Comparison of ENCODE assay signal across 8 cellular contexts in genomic region chr1:234611799-234612351, GRCh38. TPM values are rescaled to one million over a fixed set of nuclear protein-coding genes. Genes with fewer than 3 reads are reported as not detected.
DNase-seq lines count a peak whose midpoint lies in the region; ATAC-seq and TF ChIP-seq lines count a peak whose summit lies in the region.

No MANE protein-coding gene starts in this region.

- no peaks in the 10 kb centered on the region for H3K27me3 Mint-ChIP-seq in central memory CD8-positive, alpha-beta T cell
- no peaks in the 10 kb centered on the region for H3K27me3 Mint-ChIP-seq in memory B cell

- H3K27ac ChIP-seq in testis: peak overlapping the region; percentile 89 to 97

- H3K27ac Mint-ChIP-seq in central memory CD8-positive, alpha-beta T cell (ENCODE audit: low read depth): peak overlapping the region; percentile 99
- H3K27ac Mint-ChIP-seq in memory B cell: peak overlapping the region; percentile 100

- peak; percentile 66 for DNase-seq in NCI-H2227 (lab: John Stamatoyannopoulos, UW; ENCODE audit: unreplicated experiment)
- DNase-seq in NCI-H2227 treated with DMSO at 0.1 percent for 48 hours (lab: John Stamatoyannopoulos, UW): no peak
- DNase-seq in SHP77 (lab: John Stamatoyannopoulos, UW): peak; percentile 54 to 59
- peak in 1 of 2 donors; percentile 14 for DNase-seq in central memory CD8-positive, alpha-beta T cell (ENCODE audit: low spot score in 2 of 2)
- DNase-seq in memory B cell (ENCODE audit: low spot score in 2 of 2): no peak
- DNase-seq in testis: no peak
- DNase-seq in central memory CD4-positive, alpha-beta T cell: no peak

- no peak for ATAC-seq in central memory CD8-positive, alpha-beta T cell (replicated peaks; ENCODE audit: extremely low read depth, poor library complexity, severe bottlenecking)
- no peak for ATAC-seq in memory B cell (ENCODE audit: low read depth)
- ATAC-seq in HG03175 (IDR thresholded peaks at IDR 0.05; ENCODE audit: unreplicated experiment): no peak

- peaks cover 54% of the 10 kb centered on the region for H3K4me1 Mint-ChIP-seq in central memory CD8-positive, alpha-beta T cell
- peaks cover 33% of the 10 kb centered on the region for H3K4me1 Mint-ChIP-seq in memory B cell

- H3K4me1 ChIP-seq in testis: peaks cover 36% of the 10 kb centered on the region

- intact Hi-C loops in testis (cut with DNase I; ENCODE audit: low total_unique reads): loop anchor here (2.0 to 10.0 kb wide), 4 partner anchors 55 to 470 kb away; no protein-coding TSS in a partner anchor

- H3K9me3 ChIP-seq in testis: no peaks in the 10 kb centered on the region

- H3K36me3 Mint-ChIP-seq in central memory CD8-positive, alpha-beta T cell (ENCODE audit: insufficient read depth): peaks cover 42% of the 10 kb centered on the region
- H3K36me3 Mint-ChIP-seq in memory B cell: peaks cover 10% of the 10 kb centered on the region

- peak overlapping the region in 1 of 2 donors; percentile 61 for H3K4me3 ChIP-seq in testis

- 27 to 33% methylated on average over 8 of the region's 8 CpGs for WGBS in testis, 2 donors

- H3K9me3 Mint-ChIP-seq in central memory CD8-positive, alpha-beta T cell: no peaks in the 10 kb centered on the region
- H3K9me3 Mint-ChIP-seq in memory B cell: no peaks in the 10 kb centered on the region

- peak overlapping the region; percentile 88 for H3K4me3 Mint-ChIP-seq in central memory CD8-positive, alpha-beta T cell
- peak overlapping the region; percentile 80 for H3K4me3 Mint-ChIP-seq in memory B cell

- TF ChIP-seq POLR2A in testis (IDR thresholded peaks at IDR 0.05): no peak

- TF ChIP-seq CTCF in testis (IDR thresholded peaks at IDR 0.05): no peak

- no peaks in the 10 kb centered on the region for H3K27me3 ChIP-seq in testis

- H3K36me3 ChIP-seq in testis (ENCODE audit: low read depth, missing control alignments): no peaks in the 10 kb centered on the region

RNA-seq across cellular contexts. Expression of gene IRF2BP2, which starts 1.9 kb away (rescaled TPM):
- 10 to 100 TPM; 82.0 to 96.6 TPM for total RNA-seq in testis
- 100 TPM for polyA plus RNA-seq in testis (ENCODE audit: insufficient read depth, low read depth, low replicate concordance)

Comparison
In these comparisons a context has a peak if more than half of its experiments do, and no peak if none do; other contexts are left out.
1. DNase-seq: peak in NCI-H2227 (single experiment) and SHP77 (2 of 2); none in NCI-H2227 treated with DMSO at 0.1 percent for 48 hours (single experiment), memory B cell (0 of 2), testis (single experiment) and central memory CD4-positive, alpha-beta T cell (single experiment).